17 cellular contexts compared by ENCODE assay signal in the genomic region with DNA sequence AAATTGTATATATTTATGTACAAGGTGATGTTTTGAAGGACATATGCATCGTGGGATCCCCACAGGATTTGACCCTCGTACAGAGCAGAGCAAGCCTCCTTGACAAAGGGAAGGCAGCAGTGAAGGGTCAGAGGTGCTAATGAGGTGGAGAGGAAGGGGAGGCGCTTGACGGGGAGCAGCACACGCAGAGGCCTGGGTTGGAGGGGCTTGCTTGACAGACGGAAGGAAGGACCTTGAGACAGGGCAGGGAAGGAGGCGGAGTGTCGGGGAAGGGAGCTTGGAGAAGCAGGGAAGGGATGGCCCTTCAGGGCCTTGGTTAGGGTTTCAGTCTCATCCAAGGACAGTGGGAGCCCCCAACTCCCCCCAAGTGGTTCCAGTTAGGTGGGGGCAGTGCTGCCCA.
"Had no signal": no experiment of that assay in that cellular context is flagged by ENCODE, and none has a peak within 500 bp of the region (broad histone marks: within the 10 kb centered on the region; RNA-seq: fewer than 3 reads in every experiment).

No MANE protein-coding gene starts in this region.

- H3K36me3 ChIP-seq: gastroesophageal sphincter, stomach, thoracic aorta had no signal

- H3K9me3 ChIP-seq: gastroesophageal sphincter, stomach, thoracic aorta had no signal

- H3K27me3 ChIP-seq: dorsolateral prefrontal cortex, gastroesophageal sphincter, hepatocyte, stomach had no signal

- ATAC-seq: activated naive CD8-positive, alpha-beta T cell treated with anti-CD3 and anti-CD28 coated beads, Interleukin-2, amount 50 U/mL, for 24 hours; gastroesophageal sphincter; sciatic nerve had no signal

- H3K27ac ChIP-seq: gastroesophageal sphincter, hepatocyte, stomach, thoracic aorta had no signal

- H3K4me3 Mint-ChIP-seq: activated naive CD4-positive, alpha-beta T cell treated with anti-CD3 and anti-CD28 coated beads for 36 hours; activated naive CD8-positive, alpha-beta T cell treated with anti-CD3 and anti-CD28 coated beads, Interleukin-2, amount 50 U/mL, for 24 hours; mesothelial cell of epicardium; nephron progenitor cell had no signal

- H3K27me3 Mint-ChIP-seq: activated naive CD8-positive, alpha-beta T cell treated with anti-CD3 and anti-CD28 coated beads, Interleukin-2, amount 50 U/mL, for 24 hours had no signal

- H3K9me3 Mint-ChIP-seq: activated naive CD4-positive, alpha-beta T cell treated with anti-CD3 and anti-CD28 coated beads for 36 hours; activated naive CD8-positive, alpha-beta T cell treated with anti-CD3 and anti-CD28 coated beads, Interleukin-2, amount 50 U/mL, for 24 hours; activated T-helper 2 cell treated with anti-CD3 and anti-CD28 coated beads, Interferon-gamma antibody, Interleukin-2, Interleukin-4, amounts not matched to agents 10 μg/mL and 5 μg/mL and 100 μg/mL, durations not matched to agents 14 hours and 24 hours and 36 hours had no signal

- H3K27ac Mint-ChIP-seq: activated naive CD4-positive, alpha-beta T cell treated with anti-CD3 and anti-CD28 coated beads for 36 hours; activated naive CD8-positive, alpha-beta T cell treated with anti-CD3 and anti-CD28 coated beads, Interleukin-2, amount 50 U/mL, for 24 hours; activated T-helper 2 cell treated with anti-CD3 and anti-CD28 coated beads, Interferon-gamma antibody, Interleukin-2, Interleukin-4, amounts not matched to agents 10 μg/mL and 5 μg/mL and 100 μg/mL, durations not matched to agents 14 hours and 24 hours and 36 hours; mesothelial cell of epicardium; nephron progenitor cell had no signal

- H3K4me3 ChIP-seq: dorsolateral prefrontal cortex, gastroesophageal sphincter, hepatocyte, stomach, thoracic aorta had no signal

- DNase-seq: activated CD4-positive, alpha-beta T cell treated with anti-CD3 and anti-CD28 coated beads, Interleukin-2, amount 50 U/mL, for 4 hours; activated CD4-positive, CD25-positive, alpha-beta regulatory T cell treated with anti-CD3 and anti-CD28 coated beads, Interleukin-2, amount 50 U/mL, for 72 hours; activated naive CD4-positive, alpha-beta T cell treated with anti-CD3 and anti-CD28 coated beads for 36 hours; activated naive CD8-positive, alpha-beta T cell treated with anti-CD3 and anti-CD28 coated beads, Interleukin-2, amount 50 U/mL, for 24 hours; activated T-cell treated with anti-CD3 and anti-CD28 coated beads, Interleukin-2, amount 50 U/mL, for 1 hour; aorta; dorsolateral prefrontal cortex; kidney; nephron progenitor cell; occipital lobe; stomach had no signal

- H3K4me1 Mint-ChIP-seq: activated naive CD8-positive, alpha-beta T cell treated with anti-CD3 and anti-CD28 coated beads, Interleukin-2, amount 50 U/mL, for 24 hours had no signal
